19 cellular contexts compared by ENCODE assay signal in genomic region chr1:109728870-109729269, GRCh38. TPM values are rescaled to one million over a fixed set of nuclear protein-coding genes. Genes with fewer than 3 reads are reported as not detected.
A peak's percentile ranks its signal among the peaks of the same experiment; 100 is the strongest.
DNase-seq lines count a peak whose midpoint lies in the region; ATAC-seq and TF ChIP-seq lines count a peak whose summit lies in the region.
"Had no signal": no experiment of that assay in that cellular context is flagged by ENCODE, and none has a peak within 500 bp of the region (broad histone marks: within the 10 kb centered on the region; RNA-seq: fewer than 3 reads in every experiment).

No MANE protein-coding gene starts in this region.

- H3K4me1 Mint-ChIP-seq in mesothelial cell of epicardium (peaks cover 24% of the 10 kb centered on the region), progenitor cell of endocrine pancreas (ENCODE audit: low read depth) (peaks cover 50% of the 10 kb centered on the region)
- H3K4me1 Mint-ChIP-seq: B cell had no signal

- H3K36me3 ChIP-seq in colonic mucosa, result no peaks in the 10 kb centered on the region
- H3K36me3 ChIP-seq in left lung, result no peaks in the 10 kb centered on the region

- peak; percentile 31 for DNase-seq in colonic mucosa
- DNase-seq in mesothelial cell of epicardium (ENCODE audit: low spot score in 2 of 2, unreplicated experiment in 2 of 2), result no peak
- no peak for DNase-seq in progenitor cell of endocrine pancreas (ENCODE audit: low spot score, unreplicated experiment)
- DNase-seq in T-helper 1 cell, result no peak
- no peak for DNase-seq in left lung
- no peak for DNase-seq in NCI-H1694 treated with DMSO at 0.1 percent for 48 hours (lab: John Stamatoyannopoulos, UW)
- DNase-seq: C1 segment of cervical spinal cord; Calu3; CD4-positive, alpha-beta T cell; DMS 273 treated with DMSO at 0.1 percent for 48 hours; DMS79 treated with DMSO at 0.1 percent for 48 hours; EL; GDM1; HCEC 1CT; HFFc6 had no signal

- H3K9me3 ChIP-seq in colonic mucosa (no peaks in the 10 kb centered on the region), left lung (no peaks in the 10 kb centered on the region)

- H3K4me3 ChIP-seq in colonic mucosa, result no peak overlapping the region
- no peak overlapping the region for H3K4me3 ChIP-seq in left lung

- H3K4me3 Mint-ChIP-seq in mesothelial cell of epicardium (no peak overlapping the region), progenitor cell of endocrine pancreas (ENCODE audit: low read depth) (no peak overlapping the region)
- H3K4me3 Mint-ChIP-seq: B cell; CD4-positive, alpha-beta T cell; HFFc6 had no signal

- H3K27me3 Mint-ChIP-seq in mesothelial cell of epicardium (ENCODE audit: low read depth) (no peaks in the 10 kb centered on the region), progenitor cell of endocrine pancreas (no peaks in the 10 kb centered on the region)
- H3K27me3 Mint-ChIP-seq: CD4-positive, alpha-beta T cell had no signal

- H3K27ac Mint-ChIP-seq in mesothelial cell of epicardium (peak overlapping the region; percentile 3), progenitor cell of endocrine pancreas (peak overlapping the region; percentile 78)
- H3K27ac Mint-ChIP-seq: B cell; CD4-positive, alpha-beta T cell; HFFc6 had no signal

- H3K4me1 ChIP-seq in colonic mucosa, result no peaks in the 10 kb centered on the region
- H3K4me1 ChIP-seq in left lung, result no peaks in the 10 kb centered on the region

- no peaks in the 10 kb centered on the region for H3K27me3 ChIP-seq in colonic mucosa
- H3K27me3 ChIP-seq in left lung, result no peaks in the 10 kb centered on the region

- H3K9me3 Mint-ChIP-seq in mesothelial cell of epicardium (peaks cover 16% of the 10 kb centered on the region), progenitor cell of endocrine pancreas (ENCODE audit: low read depth) (peaks cover 14% of the 10 kb centered on the region)
- H3K9me3 Mint-ChIP-seq: CD4-positive, alpha-beta T cell; HFFc6 had no signal

- intact Hi-C loops in colonic mucosa (cut with DNase I), result no loop called here
- intact Hi-C loops in left lung (cut with DNase I), result no loop called here

- H3K9ac ChIP-seq in colonic mucosa (ENCODE audit: low read depth in 2 of 2, low read length in 2 of 2), result no peak overlapping the region

- TF ChIP-seq CTCF in colonic mucosa (IDR thresholded peaks at IDR 0.05) (no peak), mesothelial cell of epicardium (IDR thresholded peaks at IDR 0.05; ENCODE audit: unreplicated experiment) (no peak), progenitor cell of endocrine pancreas (IDR thresholded peaks at IDR 0.05; ENCODE audit: unreplicated experiment) (no peak), left lung (IDR thresholded peaks at IDR 0.05) (no peak)

- ATAC-seq in left lung, result no peak
- ATAC-seq in GM21360 (IDR thresholded peaks at IDR 0.05; ENCODE audit: unreplicated experiment), result no peak
- ATAC-seq: HepG2 had no signal

- H3K36me3 Mint-ChIP-seq in mesothelial cell of epicardium (peaks cover 2% of the 10 kb centered on the region), progenitor cell of endocrine pancreas (ENCODE audit: insufficient read depth) (peaks cover 6% of the 10 kb centered on the region)

- H3K27ac ChIP-seq in colonic mucosa (no peak overlapping the region), left lung (no peak overlapping the region)

RNA-seq across cellular contexts. Expression of gene GSTM3, which starts 12.0 kb away (rescaled TPM):
- total RNA-seq in colonic mucosa, result 10 to 100 TPM in 1 of 2 donors, 1 to 10 TPM in 1; 4.9 to 24.6 TPM
- total RNA-seq in mesothelial cell of epicardium, result 49.7 to 57.9 TPM (median 55.2 TPM) in 3 replicates
- total RNA-seq in progenitor cell of endocrine pancreas, result 77.8 and 83.1 TPM in 2 replicates
- 10 to 100 TPM; 13.8 to 30.9 TPM for total RNA-seq in left lung

RNA-seq across cellular contexts. Expression of gene GSTM5, which starts 16.8 kb away (rescaled TPM):
- total RNA-seq in colonic mucosa (1 to 10 TPM; 2.0 to 3.0 TPM), mesothelial cell of epicardium (0.24 to 0.29 TPM (median 0.25 TPM) in 3 replicates), progenitor cell of endocrine pancreas (2.8 and 2.9 TPM in 2 replicates), left lung (10 to 100 TPM in 1 of 2 donors, 1 to 10 TPM in 1; 8.4 to 11.6 TPM)
- total RNA-seq: B cell, Calu3, H4, HepG2 had no signal

RNA-seq across cellular contexts. Expression of gene EPS8L3, which starts 34.9 kb away (rescaled TPM):
- 100 to 1,000 TPM; 283 to 290 TPM for total RNA-seq in colonic mucosa
- total RNA-seq in mesothelial cell of epicardium, result 0.13 to 0.34 TPM in 2 of 3 replicates, not detected in the other
- total RNA-seq in progenitor cell of endocrine pancreas, result 9.5 and 14.2 TPM in 2 replicates
- total RNA-seq in left lung, result not detected
- total RNA-seq: B cell; CD4-positive, alpha-beta T cell; H4; HFFc6 had no signal

RNA-seq across cellular contexts. Expression of gene GSTM1, which starts 41.3 kb away (rescaled TPM):
- total RNA-seq in colonic mucosa (10 to 100 TPM in 1 of 2 donors, not detected in 1; 46.1 TPM), mesothelial cell of epicardium (48.8 to 54.2 TPM (median 52.3 TPM) in 3 replicates), progenitor cell of endocrine pancreas (39.0 and 39.1 TPM in 2 replicates), left lung (10 to 100 TPM in 1 of 2 donors, not detected in 1; 24.9 TPM)
- total RNA-seq: H4, HepG2 had no signal

Comparison
In these comparisons a context has a peak if more than half of its experiments do, and no peak if none do; other contexts are left out.
1. RNA of gene EPS8L3, which starts 34.9 kb away (total RNA-seq): 283 to 290 TPM in colonic mucosa; 9.5 to 14.2 TPM in progenitor cell of endocrine pancreas, 0.13 to 0.34 TPM in mesothelial cell of epicardium and not detected in left lung; every median in the first group is over 10 times any median in the second.